Comparison of ENCODE assay signal across 32 cellular contexts in genomic region chr10:91339729-91340128, GRCh38.
"Had no signal": no experiment of that assay in that cellular context is flagged by ENCODE, and none has a peak within 500 bp of the region (broad histone marks: within the 10 kb centered on the region; RNA-seq: fewer than 3 reads in every experiment).

No MANE protein-coding gene starts in this region.

- H3K27me3 ChIP-seq: ascending aorta, colonic mucosa, gastroesophageal sphincter, right atrium auricular region, stomach, suprapubic skin, tibial artery, upper lobe of right lung had no signal

- ATAC-seq: activated CD4-positive, CD25-positive, alpha-beta regulatory T cell treated with anti-CD3 and anti-CD28 coated beads, Interleukin-2, amount 50 U/mL, for 24 hours; gastroesophageal sphincter; naive thymus-derived CD4-positive, alpha-beta T cell; stimulated activated memory B cell treated with anti-CD40 and anti-IgM and Interleukin-4, amounts not matched to agents 10 μg/mL and 1 μg/mL and 100 μg/mL, for 72 hours; upper lobe of right lung had no signal

- H3K27ac ChIP-seq: ascending aorta, cardiac muscle cell, colonic mucosa, gastroesophageal sphincter, right atrium auricular region, stomach, suprapubic skin, tibial artery, upper lobe of right lung, WERI-Rb-1 had no signal

- H3K4me2 ChIP-seq: smooth muscle cell had no signal

- H3K36me3 ChIP-seq: ascending aorta, cardiac muscle cell, colonic mucosa, gastroesophageal sphincter, right atrium auricular region, stomach, suprapubic skin, tibial artery, upper lobe of right lung, WERI-Rb-1 had no signal

- H3K4me1 ChIP-seq: ascending aorta, colonic mucosa, gastroesophageal sphincter, stomach, tibial artery, upper lobe of right lung had no signal

- H3K4me3 ChIP-seq: ascending aorta, cardiac muscle cell, colonic mucosa, gastroesophageal sphincter, right atrium auricular region, smooth muscle cell, stomach, suprapubic skin, tibial artery, upper lobe of right lung had no signal

- H3K9me3 ChIP-seq: ascending aorta, colonic mucosa, gastroesophageal sphincter, right atrium auricular region, stomach, suprapubic skin, tibial artery, upper lobe of right lung had no signal

- DNase-seq: activated CD4-positive, alpha-beta memory T cell treated with anti-CD3 and anti-CD28 coated beads, Interleukin-2, amount 10 ng/mL, durations not matched to agents 7 days and 5 days; activated CD4-positive, alpha-beta T cell treated with anti-CD3 and anti-CD28 coated beads for 48 hours; activated CD8-positive, alpha-beta memory T cell treated with anti-CD3 and anti-CD28 coated beads, Interleukin-2, amount 50 U/mL, for 48 hours; activated gamma-delta T cell; activated naive CD4-positive, alpha-beta T cell treated with anti-CD3 and anti-CD28 coated beads, Interleukin-2, amount 10 ng/mL, durations not matched to agents 7 days and 5 days; activated naive CD8-positive, alpha-beta T cell treated with anti-CD3 and anti-CD28 coated beads, Interleukin-2, amount 10 ng/mL, durations not matched to agents 7 days and 5 days; activated T-cell treated with anti-CD3 and anti-CD28 coated beads, Interleukin-2, amount 50 U/mL, for 24 hours; cerebellar nuclear complex; colonic mucosa; effector memory CD4-positive, alpha-beta T cell; erythroblast; head of caudate nucleus; hippocampal formation; immature natural killer cell; naive thymus-derived CD4-positive, alpha-beta T cell; occipital lobe; stimulated activated CD4-positive, alpha-beta T cell treated with anti-CD3 and anti-CD28 coated beads, Interleukin-1b, Interleukin-23, amount 100 ng/mL, for 48 hours; stimulated activated CD4-positive, alpha-beta T cell treated with anti-CD3 and anti-CD28 coated beads, Interleukin-4, amount 100 ng/mL, for 4 hours; stimulated activated CD8-positive, alpha-beta memory T cell treated with anti-CD3 and anti-CD28 coated beads, Interleukin-4, amount 100 ng/mL, for 48 hours; stomach; T-helper 9 cell; tibial artery; upper lobe of right lung; WERI-Rb-1 had no signal
